Comparison of ENCODE assay signal across 21 cellular contexts in genomic region chr13:19519049-19519448, GRCh38. TPM values are rescaled to one million over a fixed set of nuclear protein-coding genes. Genes with fewer than 3 reads are reported as not detected.
"Had no signal": no experiment of that assay in that cellular context is flagged by ENCODE, and none has a peak within 500 bp of the region (broad histone marks: within the 10 kb centered on the region; RNA-seq: fewer than 3 reads in every experiment).

No MANE protein-coding gene starts in this region.

- H3K9me3 ChIP-seq: esophagus squamous epithelium, left ventricle myocardium inferior, lower lobe of right lung, ovary had no signal

- H3K4me2 ChIP-seq: hepatocyte, neural progenitor cell had no signal

- H3K4me1 ChIP-seq: esophagus squamous epithelium, foreskin keratinocyte, left ventricle myocardium inferior, lower lobe of right lung, neural progenitor cell had no signal

- H3K36me3 ChIP-seq: esophagus squamous epithelium, left ventricle myocardium inferior, lower lobe of right lung, neural progenitor cell, ovary had no signal

- ATAC-seq: foreskin keratinocyte; left cardiac atrium; lower lobe of right lung; natural killer cell treated with Interleukin-12 subunit alpha and Interleukin-12 subunit beta and Interleukin-15 and Interleukin-18, amount 100 ng/mL, for 72 hours; right cardiac atrium had no signal

- DNase-seq: esophagus squamous epithelium; foreskin keratinocyte; head of caudate nucleus; kidney; left cardiac atrium; left ventricle myocardium inferior; lower lobe of right lung; midbrain; nucleus accumbens; ovary; right cardiac atrium; small intestine; stimulated activated CD4-positive, alpha-beta T cell treated with anti-CD3 and anti-CD28 coated beads, Interleukin-12 subunit alpha, Interleukin-12 subunit beta, amount 100 ng/mL, for 4 hours; stimulated activated CD4-positive, alpha-beta T cell treated with anti-CD3 and anti-CD28 coated beads, Interleukin-2, amount 100 ng/mL, for 48 hours; stimulated activated naive CD4-positive, alpha-beta T cell treated with Interleukin-2 at 50 U/mL for 16 hours; trophoblast cell had no signal

- H3K27me3 ChIP-seq: esophagus squamous epithelium, foreskin keratinocyte, hepatocyte, neural progenitor cell, ovary had no signal

- H3K27ac ChIP-seq: esophagus squamous epithelium, foreskin keratinocyte, hepatocyte, left ventricle myocardium inferior, lower lobe of right lung, neural progenitor cell, ovary had no signal

- H2AFZ ChIP-seq: hepatocyte, neural progenitor cell had no signal

- FAIRE-seq: kidney had no signal

- H3K9ac ChIP-seq: neural progenitor cell had no signal

- H3K4me3 ChIP-seq: esophagus squamous epithelium, hepatocyte, left ventricle myocardium inferior, lower lobe of right lung, neural progenitor cell, ovary had no signal

- H3K79me2 ChIP-seq: hepatocyte had no signal

RNA-seq across cellular contexts. Expression of gene TPTE2, which starts 42.3 kb away (rescaled TPM):
- total RNA-seq: epithelial cell of proximal tubule, esophagus squamous epithelium, foreskin keratinocyte, hepatocyte, left cardiac atrium, left ventricle myocardium inferior, lower lobe of right lung, right cardiac atrium had no signal
- polyA plus RNA-seq: foreskin keratinocyte, hepatocyte, urinary bladder had no signal
